ENCODE assay signal across 20 cellular contexts in the genomic region with DNA sequence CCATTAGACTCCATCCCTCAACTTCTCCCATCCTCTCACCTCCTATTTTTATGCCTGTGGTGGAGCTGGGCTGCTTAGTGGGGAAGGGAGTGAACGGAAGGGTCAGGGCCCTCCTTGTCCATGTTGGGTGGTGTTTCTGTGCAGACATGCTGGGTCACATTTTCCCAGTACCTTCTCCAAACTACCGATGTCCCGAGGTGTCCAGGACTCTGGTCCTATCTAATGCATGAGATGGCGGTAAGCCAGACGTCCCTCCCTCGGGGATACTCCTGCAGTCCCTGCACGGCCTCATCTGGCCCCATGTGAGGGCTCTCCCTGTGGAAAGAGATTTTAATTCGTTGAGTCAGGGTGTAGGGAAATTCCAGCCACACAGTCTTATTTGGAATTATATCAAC.
A peak's percentile ranks its signal among the peaks of the same experiment; 100 is the strongest.
DNase-seq lines count a peak whose midpoint lies in the region; ATAC-seq and TF ChIP-seq lines count a peak whose summit lies in the region.
"Had no signal": no experiment of that assay in that cellular context is flagged by ENCODE, and none has a peak within 500 bp of the region (broad histone marks: within the 10 kb centered on the region; RNA-seq: fewer than 3 reads in every experiment).

No MANE protein-coding gene starts in this region.

- peaks cover 3% of the 10 kb centered on the region for H3K36me3 Mint-ChIP-seq in osteocyte (ENCODE audit: unreplicated experiment)
- H3K36me3 Mint-ChIP-seq: CD14-positive monocyte had no signal

- no peaks in the 10 kb centered on the region for H3K4me1 Mint-ChIP-seq in osteocyte (ENCODE audit: unreplicated experiment)
- H3K4me1 Mint-ChIP-seq: CD14-positive monocyte had no signal

- H3K36me3 ChIP-seq in heart left ventricle, result peaks cover 0 to 90% (median 30%) of the 10 kb centered on the region in 9 donors

- no peak for TF ChIP-seq CTCF in heart left ventricle (IDR thresholded peaks at IDR 0.05)
- no peak for TF ChIP-seq CTCF in osteocyte (IDR thresholded peaks at IDR 0.05)

- DNase-seq in 8988T, result peak; percentile 21
- DNase-seq in GM03348 (ENCODE audit: low spot score), result peak; percentile 7
- peak in 1 of 5 donors; percentile 39 for DNase-seq in heart left ventricle
- peak; percentile 76 for DNase-seq in osteocyte (ENCODE audit: extremely low spot score, unreplicated experiment)
- no peak for DNase-seq in DMS153 (lab: John Stamatoyannopoulos, UW)
- DNase-seq in central memory CD4-positive, alpha-beta T cell, result no peak
- no peak for DNase-seq in SKM-1 treated with dmso at 0.1 percent for 144 hours (lab: John Stamatoyannopoulos, UW; ENCODE audit: unreplicated experiment)
- no peak for DNase-seq in activated CD4-positive, alpha-beta T cell treated with anti-CD3 and anti-CD28 coated beads, Interleukin-2, amount 50 U/mL, for 48 hours
- DNase-seq: DMS53, Kasumi-1, MM.1S, NCI-H1105 treated with DMSO at 0.1 percent for 48 hours, NCI-H1694 treated with DMSO at 0.1 percent for 48 hours, NCI-H2107, NCI-H345, NCI-H526 treated with DMSO at 0.1 percent for 48 hours, OCI-M1 had no signal

- TF ChIP-seq POLR2A in heart left ventricle (IDR thresholded peaks at IDR 0.05), result no peak

- WGBS in heart left ventricle, 4 donors, result 34 to 58% (median 52%) methylated on average over 8 of the region's 8 CpGs

- H3K9me3 ChIP-seq in heart left ventricle, result no peaks in the 10 kb centered on the region

- no peaks in the 10 kb centered on the region for H3K27me3 ChIP-seq in heart left ventricle

- no peaks in the 10 kb centered on the region for H3K9me3 Mint-ChIP-seq in osteocyte (ENCODE audit: unreplicated experiment)
- H3K9me3 Mint-ChIP-seq: CD14-positive monocyte, H9, IgD-negative memory B cell had no signal

- peak in 3 of 4 donors; percentile 8 to 27 (median 14) for ATAC-seq in heart left ventricle

- H3K27me3 Mint-ChIP-seq in osteocyte (ENCODE audit: unreplicated experiment), result no peaks in the 10 kb centered on the region
- H3K27me3 Mint-ChIP-seq: IgD-negative memory B cell had no signal

- peaks cover 0 to 30% (median 10%) of the 10 kb centered on the region in 12 donors for H3K4me1 ChIP-seq in heart left ventricle

- H3K4me3 ChIP-seq in heart left ventricle, result no peak overlapping the region

- no peak overlapping the region for H3K27ac Mint-ChIP-seq in osteocyte (ENCODE audit: unreplicated experiment)
- H3K27ac Mint-ChIP-seq: CD14-positive monocyte had no signal

- intact Hi-C loops in heart left ventricle (cut with DNase I), result no loop called here

- H3K4me3 Mint-ChIP-seq in osteocyte (ENCODE audit: unreplicated experiment), result no peak overlapping the region
- H3K4me3 Mint-ChIP-seq: CD14-positive monocyte, H9, IgD-negative memory B cell had no signal

- H3K27ac ChIP-seq in heart left ventricle, result peak overlapping the region in 6 of 12 donors; percentile 8 to 80 (median 56)

Comparison
In these comparisons a context has a peak if more than half of its experiments do, and no peak if none do; other contexts are left out.
1. DNase-seq: peak in 8988T (single experiment), GM03348 (single experiment) and osteocyte (single experiment); none in DMS153 (single experiment), central memory CD4-positive, alpha-beta T cell (single experiment), SKM-1 treated with dmso at 0.1 percent for 144 hours (single experiment) and activated CD4-positive, alpha-beta T cell treated with anti-CD3 and anti-CD28 coated beads, Interleukin-2, amount 50 U/mL, for 48 hours (0 of 2).